In the genomic region with DNA sequence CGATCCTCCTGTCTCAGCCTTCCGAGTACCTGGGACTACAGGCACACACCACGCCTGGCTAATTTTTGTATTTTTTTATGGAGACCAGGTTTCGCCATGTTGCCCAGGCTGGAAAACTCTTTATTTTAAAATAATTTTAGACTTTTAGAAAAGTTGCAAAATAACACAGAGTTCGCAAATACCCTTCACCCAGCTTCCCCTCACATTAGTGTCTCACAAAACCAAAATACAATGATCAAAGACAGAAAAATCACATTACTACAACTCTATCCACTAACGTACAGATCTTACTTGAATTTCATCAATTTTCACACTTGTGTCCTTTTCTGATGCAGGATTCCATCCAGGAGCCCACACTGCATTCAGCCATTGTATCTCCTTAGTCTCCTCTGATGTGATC, we compare ENCODE assay signal across 1 cellular context.
TF ChIP-seq lines count a peak whose summit lies in the region.

No MANE protein-coding gene starts in this region.

TF ChIP-seq in A549, 52 proteins besides CTCF, POLR2A, EP300 and RAD21 (continued from another document):
- TF ChIP-seq, protein P1, sequence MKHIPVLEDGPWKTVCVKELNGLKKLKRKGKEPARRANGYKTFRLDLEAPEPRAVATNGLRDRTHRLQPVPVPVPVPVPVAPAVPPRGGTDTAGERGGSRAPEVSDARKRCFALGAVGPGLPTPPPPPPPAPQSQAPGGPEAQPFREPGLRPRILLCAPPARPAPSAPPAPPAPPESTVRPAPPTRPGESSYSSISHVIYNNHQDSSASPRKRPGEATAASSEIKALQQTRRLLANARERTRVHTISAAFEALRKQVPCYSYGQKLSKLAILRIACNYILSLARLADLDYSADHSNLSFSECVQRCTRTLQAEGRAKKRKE (CRISPR knock-in tag; IDR thresholded peaks at IDR 0.05; ENCODE audit: low read depth): no peak
